ENCODE assay signal across 12 cellular contexts in the genomic region with DNA sequence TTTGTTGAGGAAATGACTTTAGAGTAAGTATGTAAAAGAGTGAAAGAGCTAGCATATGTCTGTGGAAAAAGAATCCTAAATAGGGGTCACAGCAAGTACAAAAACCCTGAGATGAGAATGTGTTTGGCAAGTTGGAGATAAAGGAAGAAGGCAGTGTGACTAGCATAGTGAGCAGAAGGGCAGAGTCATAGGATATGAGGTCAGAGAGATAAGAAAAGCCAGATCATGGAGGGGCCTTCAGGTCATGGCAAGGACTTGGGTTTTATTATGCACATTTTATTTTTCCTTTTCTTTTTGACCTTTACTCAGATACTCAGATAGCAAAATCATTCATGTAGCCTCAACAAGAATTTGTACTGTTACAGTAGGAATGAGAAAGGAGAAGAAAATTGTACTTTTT.
DNase-seq lines count a peak whose midpoint lies in the region; ATAC-seq and TF ChIP-seq lines count a peak whose summit lies in the region.
"Had no signal": no experiment of that assay in that cellular context is flagged by ENCODE, and none has a peak within 500 bp of the region (broad histone marks: within the 10 kb centered on the region; RNA-seq: fewer than 3 reads in every experiment).

No MANE protein-coding gene starts in this region.

- H3K9me2 ChIP-seq in Loucy (replicated peaks; ENCODE audit: low read depth, low read length), result no peaks in the 10 kb centered on the region

- H2BK5ac ChIP-seq in mesendoderm (ENCODE audit: low read length), result no peak overlapping the region

- no peaks in the 10 kb centered on the region for H3K9me3 ChIP-seq in CD4-positive, alpha-beta T cell (ENCODE audit: control insufficient read depth, low read length)
- H3K9me3 ChIP-seq in Loucy (ENCODE audit: insufficient read depth, low read depth, low read length) (no peaks in the 10 kb centered on the region; the same call in 1 of the 2 replicates), body of pancreas (no peaks in the 10 kb centered on the region), thyroid gland (no peaks in the 10 kb centered on the region)
- H3K9me3 ChIP-seq: colonic mucosa had no signal

- H3K4me3 Mint-ChIP-seq in CD4-positive, alpha-beta T cell, result no peak overlapping the region
- H3K4me3 Mint-ChIP-seq: activated naive CD4-positive, alpha-beta T cell treated with anti-CD3 and anti-CD28 coated beads for 36 hours; nephron progenitor cell had no signal

- H2AK5ac ChIP-seq in mesendoderm (ENCODE audit: low read length), result no peak overlapping the region

- CTCF ChIA-PET in CD4-positive, alpha-beta T cell (lab: Charles Lee), result no interaction called here

- H3K4ac ChIP-seq in mesendoderm (ENCODE audit: low read depth, low read length), result no peak overlapping the region

- no peaks in the 10 kb centered on the region for H3K36me3 ChIP-seq in Loucy (ENCODE audit: insufficient read depth, low read length)
- no peaks in the 10 kb centered on the region for H3K36me3 ChIP-seq in mesendoderm (ENCODE audit: control insufficient read depth, insufficient read depth, low read length)
- H3K36me3 ChIP-seq in body of pancreas (replicated peaks in 1 of 2; ENCODE audit: insufficient read depth in 1 of 2, low read depth in 2 of 2), result no peaks in the 10 kb centered on the region
- H3K36me3 ChIP-seq in thyroid gland, result no peaks in the 10 kb centered on the region
- H3K36me3 ChIP-seq: colonic mucosa had no signal

- POLR2A ChIA-PET in CD4-positive, alpha-beta T cell (lab: Charles Lee), result interaction anchor here (0.6 to 0.7 kb wide), 2 partner anchors 235 to 244 kb away, joined by 5 read pairs; no protein-coding TSS in a partner anchor

- no peak overlapping the region for H3K23ac ChIP-seq in mesendoderm (ENCODE audit: low read length)

- no peak overlapping the region for H3K56ac ChIP-seq in mesendoderm (ENCODE audit: low read length)

- H2BK15ac ChIP-seq in mesendoderm (replicated peaks; ENCODE audit: low read depth), result no peak overlapping the region

- TF ChIP-seq POLR2A in GM18505 (IDR thresholded peaks at IDR 0.05; ENCODE audit: borderline replicate concordance, extremely low read depth, insufficient read depth, insufficient read length) (no peak), body of pancreas (IDR thresholded peaks at IDR 0.05) (no peak), thyroid gland (IDR thresholded peaks at IDR 0.05) (no peak)

- H3K79me2 ChIP-seq in Loucy (ENCODE audit: insufficient read depth, low read length) (no peaks in the 10 kb centered on the region), mesendoderm (ENCODE audit: control insufficient read depth, insufficient read depth, low read length) (no peaks in the 10 kb centered on the region)

- no peak for TF ChIP-seq CTCF in CD4-positive, alpha-beta T cell (IDR thresholded peaks at IDR 0.05)
- no peak for TF ChIP-seq CTCF in Loucy (conservative IDR thresholded peaks at IDR 0.05; ENCODE audit: low read length)
- no peak for TF ChIP-seq CTCF in choroid plexus epithelial cell (conservative IDR thresholded peaks at IDR 0.05; ENCODE audit: low read depth, low read length)
- no peak for TF ChIP-seq CTCF in body of pancreas (IDR thresholded peaks at IDR 0.05)
- no peak for TF ChIP-seq CTCF in thyroid gland (IDR thresholded peaks at IDR 0.05)

- no peak for ATAC-seq in CD4-positive, alpha-beta T cell (ENCODE audit: poor library complexity)
- ATAC-seq in GM18505 (IDR thresholded peaks at IDR 0.05; ENCODE audit: unreplicated experiment) (no peak), body of pancreas (no peak)

- H3K27ac Mint-ChIP-seq in CD4-positive, alpha-beta T cell, result peak overlapping the region; percentile 0
- H3K27ac Mint-ChIP-seq: activated naive CD4-positive, alpha-beta T cell treated with anti-CD3 and anti-CD28 coated beads for 36 hours; nephron progenitor cell had no signal

- H3K9me3 Mint-ChIP-seq in CD4-positive, alpha-beta T cell, result peaks cover 4% of the 10 kb centered on the region

- H4K5ac ChIP-seq in mesendoderm (ENCODE audit: low read length), result no peak overlapping the region

- peaks cover 4% of the 10 kb centered on the region for H3K36me3 Mint-ChIP-seq in CD4-positive, alpha-beta T cell (ENCODE audit: low read depth)

- no peaks in the 10 kb centered on the region for H4K20me1 ChIP-seq in Loucy (ENCODE audit: insufficient read depth, low read length, poor library complexity, severe bottlenecking)

- no peaks in the 10 kb centered on the region for H3K27me3 ChIP-seq in CD4-positive, alpha-beta T cell (ENCODE audit: control insufficient read depth, insufficient read depth, low read length)
- H3K27me3 ChIP-seq in Loucy (ENCODE audit: insufficient read depth, low read length, poor library complexity, severe bottlenecking) (no peaks in the 10 kb centered on the region), mesendoderm (ENCODE audit: insufficient read depth, low read length, poor library complexity) (no peaks in the 10 kb centered on the region), body of pancreas (no peaks in the 10 kb centered on the region), thyroid gland (no peaks in the 10 kb centered on the region)
- H3K27me3 ChIP-seq: colonic mucosa had no signal

- H2AFZ ChIP-seq in Loucy (ENCODE audit: low read length), result peak overlapping the region; percentile 79

- no peak overlapping the region for H3K27ac ChIP-seq in CD4-positive, alpha-beta T cell (ENCODE audit: low read depth, low read length)
- H3K27ac ChIP-seq in mesendoderm (ENCODE audit: low read depth, low read length), result no peak overlapping the region
- no peak overlapping the region for H3K27ac ChIP-seq in body of pancreas
- no peak overlapping the region for H3K27ac ChIP-seq in thyroid gland
- H3K27ac ChIP-seq: colonic mucosa had no signal

- H3K4me2 ChIP-seq in Loucy (ENCODE audit: low read depth, low read length, poor library complexity, severe bottlenecking), result peak overlapping the region; percentile 15
- no peak overlapping the region for H3K4me2 ChIP-seq in mesendoderm (ENCODE audit: low read length)

- H3K4me3 ChIP-seq in Loucy (ENCODE audit: low read length, poor library complexity, severe bottlenecking), result no peak overlapping the region
- no peak overlapping the region for H3K4me3 ChIP-seq in choroid plexus epithelial cell (ENCODE audit: low read depth, low read length)
- no peak overlapping the region for H3K4me3 ChIP-seq in mesendoderm (ENCODE audit: low read length)
- no peak overlapping the region for H3K4me3 ChIP-seq in body of pancreas
- no peak overlapping the region for H3K4me3 ChIP-seq in thyroid gland (replicated peaks in 1 of 3)
- H3K4me3 ChIP-seq: colonic mucosa had no signal

- intact Hi-C loops in CD4-positive, alpha-beta T cell (cut with DNase I, micrococcal nuclease), result no loop called here
- intact Hi-C loops in body of pancreas (cut with DNase I) (no loop called here), thyroid gland (cut with DNase I) (no loop called here)

- H3F3A ChIP-seq in Loucy (ENCODE audit: low read depth), result no peaks in the 10 kb centered on the region

- DNase-seq in CD4-positive, alpha-beta T cell, result no peak
- peak; percentile 33 for DNase-seq in choroid plexus epithelial cell (ENCODE audit: low read depth)
- peak; percentile 37 for DNase-seq in mesendoderm
- DNase-seq in body of pancreas, result no peak
- no peak for DNase-seq in thyroid gland
- DNase-seq: activated naive CD4-positive, alpha-beta T cell treated with anti-CD3 and anti-CD28 coated beads for 36 hours; colonic mucosa; NCI-H1092 treated with DMSO at 0.1 percent for 48 hours; NCI-H524; nephron progenitor cell had no signal

- peaks cover 13% of the 10 kb centered on the region for H3K4me1 Mint-ChIP-seq in CD4-positive, alpha-beta T cell (ENCODE audit: low read depth)

- H3K27me3 Mint-ChIP-seq in CD4-positive, alpha-beta T cell, result no peaks in the 10 kb centered on the region

- H3K9ac ChIP-seq in Loucy (ENCODE audit: low read depth, low read length, poor library complexity, severe bottlenecking), result no peak overlapping the region
- H3K9ac ChIP-seq in mesendoderm (ENCODE audit: low read length), result no peak overlapping the region

- no peak overlapping the region for H2BK120ac ChIP-seq in mesendoderm (ENCODE audit: low read depth, low read length)

- peaks cover 7% of the 10 kb centered on the region for H3K4me1 ChIP-seq in Loucy (ENCODE audit: insufficient read depth, low read length, poor library complexity, severe bottlenecking)
- no peaks in the 10 kb centered on the region for H3K4me1 ChIP-seq in mesendoderm (ENCODE audit: control insufficient read depth, low read depth, low read length)
- no peaks in the 10 kb centered on the region for H3K4me1 ChIP-seq in body of pancreas
- H3K4me1 ChIP-seq in thyroid gland, result no peaks in the 10 kb centered on the region
- H3K4me1 ChIP-seq: colonic mucosa had no signal

- H3K18ac ChIP-seq in mesendoderm (ENCODE audit: low read length), result no peak overlapping the region

- H3K79me1 ChIP-seq in mesendoderm (ENCODE audit: low read length), result no peaks in the 10 kb centered on the region

- H4K8ac ChIP-seq in mesendoderm (ENCODE audit: low read depth, low read length), result no peak overlapping the region

Comparison
In these comparisons a context has a peak if more than half of its experiments do, and no peak if none do; other contexts are left out.
1. DNase-seq: peak in choroid plexus epithelial cell (single experiment) and mesendoderm (single experiment); none in CD4-positive, alpha-beta T cell (0 of 10), body of pancreas (0 of 4) and thyroid gland (0 of 2).